7 cellular contexts compared by ENCODE assay signal in the genomic region with DNA sequence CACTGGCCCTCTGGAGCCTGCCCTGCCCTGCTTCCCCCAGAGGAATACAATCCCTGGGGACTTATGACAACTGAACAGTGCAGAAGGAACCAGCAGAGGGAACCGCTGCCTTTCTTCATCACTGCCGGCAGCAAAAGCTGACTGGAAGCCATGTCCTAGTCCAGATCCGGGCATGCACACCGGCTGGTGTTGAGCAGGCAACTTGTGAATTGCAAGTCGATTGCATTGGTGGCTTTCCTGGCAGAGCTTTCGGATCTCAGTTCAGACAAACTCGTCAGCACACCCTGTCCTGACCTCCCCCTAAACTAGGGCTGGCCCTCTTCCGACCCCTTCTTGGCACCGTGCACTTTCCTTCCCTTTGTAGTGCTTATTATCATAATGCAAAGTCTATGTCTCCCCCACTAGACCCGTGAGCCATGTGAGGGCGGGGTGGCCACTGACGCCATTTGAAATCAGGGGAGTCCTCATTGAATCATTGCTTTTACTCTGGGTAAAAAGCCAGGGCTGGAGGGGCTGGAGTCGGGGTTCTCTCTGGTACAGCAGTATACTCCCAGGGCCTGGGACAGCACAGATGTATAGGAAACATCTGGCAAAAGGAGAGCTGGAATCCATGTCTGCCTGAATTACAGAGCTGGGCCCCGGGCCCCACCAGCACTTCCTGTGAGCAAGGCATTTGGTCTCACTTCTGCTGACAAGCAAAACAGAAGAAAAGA. TPM values are rescaled to one million over a fixed set of nuclear protein-coding genes. Genes with fewer than 3 reads are reported as not detected.
DNase-seq lines count a peak whose midpoint lies in the region; ATAC-seq and TF ChIP-seq lines count a peak whose summit lies in the region.

No MANE protein-coding gene starts in this region.

- H3K9me3 Mint-ChIP-seq in natural killer cell: no peaks in the 10 kb centered on the region

- H3K36me3 Mint-ChIP-seq in natural killer cell: no peaks in the 10 kb centered on the region

- no peaks in the 10 kb centered on the region for H3K27me3 ChIP-seq in SJCRH30

- no peaks in the 10 kb centered on the region for H3K27me3 Mint-ChIP-seq in natural killer cell (ENCODE audit: low read depth in 2 of 2)

- H3K4me3 ChIP-seq in SJCRH30 (no peak overlapping the region), coronary artery (peak overlapping the region; percentile 22)

- no peaks in the 10 kb centered on the region for H3K36me3 ChIP-seq in SJCRH30

- H3K27ac ChIP-seq in SJCRH30 (no peak overlapping the region), coronary artery (peak overlapping the region in 1 of 2 donors; percentile 91)

- intact Hi-C loops in natural killer cell (cut with micrococcal nuclease): loop anchor here (1.0 to 10.0 kb wide), 2 partner anchors 23 to 170 kb away; partner anchors contain the start of gene MECP2

- no peak for ATAC-seq in natural killer cell
- no peak for ATAC-seq in GM18907 (IDR thresholded peaks at IDR 0.05; ENCODE audit: unreplicated experiment)
- no peak for ATAC-seq in HG02642 (IDR thresholded peaks at IDR 0.05; ENCODE audit: poor library complexity, unreplicated experiment)

- DNase-seq in DMS114 treated with DMSO at 0.1 percent for 48 hours (lab: John Stamatoyannopoulos, UW; ENCODE audit: unreplicated experiment) (peak; percentile 11), H4 (ENCODE audit: low spot score) (peak; percentile 28), SJCRH30 (peak; percentile 32 to 52), coronary artery (ENCODE audit: low spot score) (no peak), natural killer cell (no peak)

- H3K4me1 ChIP-seq in SJCRH30: peaks cover 6% of the 10 kb centered on the region

- TF ChIP-seq CTCF in coronary artery (IDR thresholded peaks at IDR 0.05) (no peak), natural killer cell (IDR thresholded peaks at IDR 0.05) (no peak)

- H3K4me1 Mint-ChIP-seq in natural killer cell: peaks cover 35 to 56% of the 10 kb centered on the region in 2 donors

- peak overlapping the region; percentile 90 for H3K4me3 Mint-ChIP-seq in natural killer cell

- H3K9me3 ChIP-seq in SJCRH30 (replicated peaks): no peaks in the 10 kb centered on the region

- H3K27ac Mint-ChIP-seq in natural killer cell: peak overlapping the region; percentile 91 to 96

RNA-seq across cellular contexts. Expression of gene ARHGAP4, which starts 1.8 kb away (rescaled TPM):
- total RNA-seq in H4 (2014; rRNA removed; shearing (Covaris generic)): 0.31 and 0.82 TPM in 2 replicates
- total RNA-seq in SJCRH30 (2014; rRNA removed; shearing (Covaris generic)): 7.7 and 8.2 TPM in 2 replicates
- 100 to 1,000 TPM; 352 to 398 (median 384) TPM for total RNA-seq in natural killer cell

RNA-seq across cellular contexts. Expression of gene NAA10, which starts 10.5 kb away (rescaled TPM):
- total RNA-seq in H4 (2014; rRNA removed; shearing (Covaris generic)): 167 and 216 TPM in 2 replicates
- 58.6 and 69.6 TPM in 2 replicates for total RNA-seq in SJCRH30 (2014; rRNA removed; shearing (Covaris generic))
- 10 to 100 TPM; 63.4 to 82.3 (median 73.1) TPM for total RNA-seq in natural killer cell

RNA-seq across cellular contexts. Expression of gene AVPR2, which starts 19.8 kb away (rescaled TPM):
- 0.14 and 0.33 TPM in 2 replicates for total RNA-seq in H4 (2014; rRNA removed; shearing (Covaris generic))
- not detected in 2 replicates for total RNA-seq in SJCRH30 (2014; rRNA removed; shearing (Covaris generic))
- total RNA-seq in natural killer cell: not detected

RNA-seq across cellular contexts. Expression of gene RENBP, which starts 20.1 kb away (rescaled TPM):
- 0.10 TPM in 1 of 2 replicates, not detected in the other for total RNA-seq in H4 (2014; rRNA removed; shearing (Covaris generic))
- 0.18 TPM in 1 of 2 replicates, not detected in the other for total RNA-seq in SJCRH30 (2014; rRNA removed; shearing (Covaris generic))
- 10 to 100 TPM; 14.3 to 17.1 (median 15.2) TPM for total RNA-seq in natural killer cell

RNA-seq across cellular contexts. Expression of gene L1CAM, which starts 38.3 kb away (rescaled TPM):
- total RNA-seq in H4 (2014; rRNA removed; shearing (Covaris generic)): 7.9 and 9.7 TPM in 2 replicates
- total RNA-seq in SJCRH30 (2014; rRNA removed; shearing (Covaris generic)): 14.2 and 14.7 TPM in 2 replicates
- under 1 TPM in 2 of 3 donors, not detected in 1; 0.23 to 0.98 TPM for total RNA-seq in natural killer cell

Comparison
In these comparisons a context has a peak if more than half of its experiments do, and no peak if none do; other contexts are left out.
1. DNase-seq: peak in DMS114 treated with DMSO at 0.1 percent for 48 hours (single experiment), H4 (single experiment) and SJCRH30 (2 of 2); none in coronary artery (single experiment) and natural killer cell (single experiment).
2. RNA of gene ARHGAP4, which starts 1.8 kb away (total RNA-seq): 352 to 398 TPM in natural killer cell; 7.7 to 8.2 TPM in SJCRH30 and 0.31 to 0.82 TPM in H4; every median in the first group is over 10 times any median in the second.